Comparison of ENCODE assay signal across 9 cellular contexts in the genomic region with DNA sequence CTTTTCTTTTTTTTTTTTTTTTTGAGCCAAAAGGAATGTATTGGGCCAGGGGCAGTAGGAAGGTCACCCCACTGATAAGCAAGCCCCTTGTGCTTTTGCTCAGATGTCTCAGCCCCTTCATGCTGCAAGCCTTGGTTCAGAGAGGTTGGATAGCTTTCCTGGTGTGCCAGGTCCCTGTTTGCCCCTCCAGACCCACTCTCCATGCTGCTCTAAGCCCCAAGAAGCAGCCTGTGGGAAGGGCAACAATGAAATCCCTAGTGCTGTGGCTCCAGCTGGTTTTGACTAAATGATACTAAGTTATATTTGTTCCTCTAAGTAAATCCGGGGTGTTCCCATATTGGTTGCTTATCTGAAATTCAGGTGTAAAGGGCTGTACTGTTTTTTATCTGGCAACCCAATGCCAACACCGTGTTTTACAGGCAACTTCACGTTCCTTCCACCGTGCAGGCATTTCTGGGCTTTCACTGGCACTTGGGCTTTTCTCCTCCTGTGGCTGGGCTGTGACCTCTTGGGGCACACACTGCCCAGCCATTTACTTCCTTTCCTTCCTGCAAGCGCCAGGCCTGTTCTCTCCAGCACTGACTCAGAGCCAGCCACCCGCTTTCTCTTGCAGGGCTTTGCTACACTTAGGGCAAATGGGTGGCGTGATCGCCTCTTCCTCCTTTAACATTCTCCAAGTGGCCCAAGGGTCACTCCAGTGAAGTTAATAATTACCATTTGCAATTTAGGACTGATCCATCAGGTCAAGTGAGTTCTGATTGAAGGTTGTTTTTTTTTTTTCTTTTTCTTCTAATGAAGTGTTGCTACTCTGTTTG. TPM values are rescaled to one million over a fixed set of nuclear protein-coding genes. Genes with fewer than 3 reads are reported as not detected.
A peak's percentile ranks its signal among the peaks of the same experiment; 100 is the strongest.
DNase-seq lines count a peak whose midpoint lies in the region; ATAC-seq and TF ChIP-seq lines count a peak whose summit lies in the region.
"Had no signal": no experiment of that assay in that cellular context is flagged by ENCODE, and none has a peak within 500 bp of the region (broad histone marks: within the 10 kb centered on the region; RNA-seq: fewer than 3 reads in every experiment).

No MANE protein-coding gene starts in this region.

- POLR2A ChIA-PET in naive thymus-derived CD8-positive, alpha-beta T cell (lab: Charles Lee) = no interaction called here

- ATAC-seq in SK-N-SH treated with all-trans-retinoic acid at 6 μM for 48 hours (peak; percentile 20; the same call in 1 of the 3 replicates), Right ventricle myocardium superior (ENCODE audit: poor library complexity) (peak; percentile 87)
- no peak for ATAC-seq in naive thymus-derived CD8-positive, alpha-beta T cell

- H3K9me3 Mint-ChIP-seq in CD14-positive monocyte (peaks cover 0 to 2% (median 0%) of the 10 kb centered on the region in 7 donors), nephron (no peaks in the 10 kb centered on the region)
- H3K9me3 Mint-ChIP-seq in naive thymus-derived CD8-positive, alpha-beta T cell = no peaks in the 10 kb centered on the region

- DNase-seq in CD14-positive monocyte (ENCODE audit: low spot score) (peak; percentile 78), Right ventricle myocardium superior (peak; percentile 67), RKO (ENCODE audit: low spot score) (no peak)
- no peak for DNase-seq in naive thymus-derived CD8-positive, alpha-beta T cell
- DNase-seq in stimulated activated CD4-positive, alpha-beta T cell treated with anti-CD3 and anti-CD28 coated beads, Interleukin-4, amount 100 ng/mL, for 4 hours = no peak
- DNase-seq in activated CD4-positive, alpha-beta T cell treated with anti-CD3 and anti-CD28 coated beads, Interleukin-2, amount 50 U/mL, for 1 hour = no peak
- DNase-seq: activated CD8-positive, alpha-beta memory T cell treated with anti-CD3 and anti-CD28 coated beads for 24 hours had no signal

- H3K4me1 Mint-ChIP-seq in CD14-positive monocyte (peaks cover 22% of the 10 kb centered on the region), nephron (peaks cover 55% of the 10 kb centered on the region)
- H3K4me1 Mint-ChIP-seq in naive thymus-derived CD8-positive, alpha-beta T cell = no peaks in the 10 kb centered on the region

- H3K27ac Mint-ChIP-seq in CD14-positive monocyte (peak overlapping the region in 5 of 7 donors; percentile 26 to 71 (median 60)), nephron (peak overlapping the region; percentile 91 to 100 (median 99))
- H3K27ac Mint-ChIP-seq in naive thymus-derived CD8-positive, alpha-beta T cell = no peak overlapping the region

- H3K27me3 Mint-ChIP-seq in CD14-positive monocyte (ENCODE audit: low read depth in 3 of 3) (peaks cover 0 to 2% (median 1%) of the 10 kb centered on the region in 3 donors), nephron (ENCODE audit: low read depth) (no peaks in the 10 kb centered on the region)
- peaks cover 0 to 5% (median under 1%) of the 10 kb centered on the region in 5 donors for H3K27me3 Mint-ChIP-seq in naive thymus-derived CD8-positive, alpha-beta T cell

- TF ChIP-seq CTCF in CD14-positive monocyte (IDR thresholded peaks at IDR 0.05) (no peak), nephron (IDR thresholded peaks at IDR 0.05; ENCODE audit: unreplicated experiment in 3 of 3) (no peak)

- peak overlapping the region in 1 of 2 donors; percentile 55 for H3K4me3 Mint-ChIP-seq in CD14-positive monocyte
- H3K4me3 Mint-ChIP-seq in nephron = peak overlapping the region in 1 of 3 experiments; percentile 32
- H3K4me3 Mint-ChIP-seq in naive thymus-derived CD8-positive, alpha-beta T cell = no peak overlapping the region

- H3K36me3 Mint-ChIP-seq in CD14-positive monocyte (peaks cover 0 to 12% of the 10 kb centered on the region in 2 donors), nephron (ENCODE audit: low read depth) (peaks cover 10% of the 10 kb centered on the region)
- no peaks in the 10 kb centered on the region for H3K36me3 Mint-ChIP-seq in naive thymus-derived CD8-positive, alpha-beta T cell

- intact Hi-C loops in CD14-positive monocyte (cut with micrococcal nuclease) (no loop called here), Right ventricle myocardium superior (cut with DNase I) (no loop called here)

TF ChIP-seq in SK-N-SH treated with all-trans-retinoic acid at 6 μM for 48 hours, 23 proteins besides CTCF, POLR2A, EP300 and RAD21:
- TF ChIP-seq, protein P1, sequence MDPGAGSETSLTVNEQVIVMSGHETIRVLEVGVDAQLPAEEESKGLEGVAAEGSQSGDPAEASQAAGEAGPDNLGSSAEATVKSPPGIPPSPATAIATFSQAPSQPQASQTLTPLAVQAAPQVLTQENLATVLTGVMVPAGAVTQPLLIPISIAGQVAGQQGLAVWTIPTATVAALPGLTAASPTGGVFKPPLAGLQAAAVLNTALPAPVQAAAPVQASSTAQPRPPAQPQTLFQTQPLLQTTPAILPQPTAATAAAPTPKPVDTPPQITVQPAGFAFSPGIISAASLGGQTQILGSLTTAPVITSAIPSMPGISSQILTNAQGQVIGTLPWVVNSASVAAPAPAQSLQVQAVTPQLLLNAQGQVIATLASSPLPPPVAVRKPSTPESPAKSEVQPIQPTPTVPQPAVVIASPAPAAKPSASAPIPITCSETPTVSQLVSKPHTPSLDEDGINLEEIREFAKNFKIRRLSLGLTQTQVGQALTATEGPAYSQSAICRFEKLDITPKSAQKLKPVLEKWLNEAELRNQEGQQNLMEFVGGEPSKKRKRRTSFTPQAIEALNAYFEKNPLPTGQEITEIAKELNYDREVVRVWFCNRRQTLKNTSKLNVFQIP (CRISPR knock-in tag; IDR thresholded peaks at IDR 0.05; ENCODE audit: borderline replicate concordance, low read depth) = no peak
- TF ChIP-seq ISL1 (CRISPR knock-in tag; IDR thresholded peaks at IDR 0.05) (no peak), TCF4 (CRISPR knock-in tag; IDR thresholded peaks at IDR 0.05; ENCODE audit: borderline replicate concordance) (no peak), OSR1 (CRISPR knock-in tag; IDR thresholded peaks at IDR 0.05) (no peak), CSDC2 (CRISPR knock-in tag; IDR thresholded peaks at IDR 0.05) (no peak), SNAI2 (CRISPR knock-in tag; IDR thresholded peaks at IDR 0.05) (no peak)
- TF ChIP-seq, protein P2, sequence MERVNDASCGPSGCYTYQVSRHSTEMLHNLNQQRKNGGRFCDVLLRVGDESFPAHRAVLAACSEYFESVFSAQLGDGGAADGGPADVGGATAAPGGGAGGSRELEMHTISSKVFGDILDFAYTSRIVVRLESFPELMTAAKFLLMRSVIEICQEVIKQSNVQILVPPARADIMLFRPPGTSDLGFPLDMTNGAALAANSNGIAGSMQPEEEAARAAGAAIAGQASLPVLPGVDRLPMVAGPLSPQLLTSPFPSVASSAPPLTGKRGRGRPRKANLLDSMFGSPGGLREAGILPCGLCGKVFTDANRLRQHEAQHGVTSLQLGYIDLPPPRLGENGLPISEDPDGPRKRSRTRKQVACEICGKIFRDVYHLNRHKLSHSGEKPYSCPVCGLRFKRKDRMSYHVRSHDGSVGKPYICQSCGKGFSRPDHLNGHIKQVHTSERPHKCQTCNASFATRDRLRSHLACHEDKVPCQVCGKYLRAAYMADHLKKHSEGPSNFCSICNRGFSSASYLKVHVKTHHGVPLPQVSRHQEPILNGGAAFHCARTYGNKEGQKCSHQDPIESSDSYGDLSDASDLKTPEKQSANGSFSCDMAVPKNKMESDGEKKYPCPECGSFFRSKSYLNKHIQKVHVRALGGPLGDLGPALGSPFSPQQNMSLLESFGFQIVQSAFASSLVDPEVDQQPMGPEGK (CRISPR knock-in tag; IDR thresholded peaks at IDR 0.05; ENCODE audit: borderline replicate concordance) = no peak
- TF ChIP-seq, protein P3, sequence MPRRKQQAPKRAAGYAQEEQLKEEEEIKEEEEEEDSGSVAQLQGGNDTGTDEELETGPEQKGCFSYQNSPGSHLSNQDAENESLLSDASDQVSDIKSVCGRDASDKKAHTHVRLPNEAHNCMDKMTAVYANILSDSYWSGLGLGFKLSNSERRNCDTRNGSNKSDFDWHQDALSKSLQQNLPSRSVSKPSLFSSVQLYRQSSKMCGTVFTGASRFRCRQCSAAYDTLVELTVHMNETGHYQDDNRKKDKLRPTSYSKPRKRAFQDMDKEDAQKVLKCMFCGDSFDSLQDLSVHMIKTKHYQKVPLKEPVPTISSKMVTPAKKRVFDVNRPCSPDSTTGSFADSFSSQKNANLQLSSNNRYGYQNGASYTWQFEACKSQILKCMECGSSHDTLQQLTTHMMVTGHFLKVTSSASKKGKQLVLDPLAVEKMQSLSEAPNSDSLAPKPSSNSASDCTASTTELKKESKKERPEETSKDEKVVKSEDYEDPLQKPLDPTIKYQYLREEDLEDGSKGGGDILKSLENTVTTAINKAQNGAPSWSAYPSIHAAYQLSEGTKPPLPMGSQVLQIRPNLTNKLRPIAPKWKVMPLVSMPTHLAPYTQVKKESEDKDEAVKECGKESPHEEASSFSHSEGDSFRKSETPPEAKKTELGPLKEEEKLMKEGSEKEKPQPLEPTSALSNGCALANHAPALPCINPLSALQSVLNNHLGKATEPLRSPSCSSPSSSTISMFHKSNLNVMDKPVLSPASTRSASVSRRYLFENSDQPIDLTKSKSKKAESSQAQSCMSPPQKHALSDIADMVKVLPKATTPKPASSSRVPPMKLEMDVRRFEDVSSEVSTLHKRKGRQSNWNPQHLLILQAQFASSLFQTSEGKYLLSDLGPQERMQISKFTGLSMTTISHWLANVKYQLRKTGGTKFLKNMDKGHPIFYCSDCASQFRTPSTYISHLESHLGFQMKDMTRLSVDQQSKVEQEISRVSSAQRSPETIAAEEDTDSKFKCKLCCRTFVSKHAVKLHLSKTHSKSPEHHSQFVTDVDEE (CRISPR knock-in tag; IDR thresholded peaks at IDR 0.05) = no peak
- TF ChIP-seq, protein P4, sequence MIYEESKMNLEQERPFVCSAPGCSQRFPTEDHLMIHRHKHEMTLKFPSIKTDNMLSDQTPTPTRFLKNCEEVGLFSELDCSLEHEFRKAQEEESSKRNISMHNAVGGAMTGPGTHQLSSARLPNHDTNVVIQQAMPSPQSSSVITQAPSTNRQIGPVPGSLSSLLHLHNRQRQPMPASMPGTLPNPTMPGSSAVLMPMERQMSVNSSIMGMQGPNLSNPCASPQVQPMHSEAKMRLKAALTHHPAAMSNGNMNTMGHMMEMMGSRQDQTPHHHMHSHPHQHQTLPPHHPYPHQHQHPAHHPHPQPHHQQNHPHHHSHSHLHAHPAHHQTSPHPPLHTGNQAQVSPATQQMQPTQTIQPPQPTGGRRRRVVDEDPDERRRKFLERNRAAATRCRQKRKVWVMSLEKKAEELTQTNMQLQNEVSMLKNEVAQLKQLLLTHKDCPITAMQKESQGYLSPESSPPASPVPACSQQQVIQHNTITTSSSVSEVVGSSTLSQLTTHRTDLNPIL (CRISPR knock-in tag; IDR thresholded peaks at IDR 0.05; ENCODE audit: low read depth) = no peak

RNA-seq across cellular contexts. Expression of a gene that starts 21.6 kb away (rescaled TPM):
- 1 to 10 TPM; 4.1 to 4.2 TPM for polyA plus RNA-seq in CD14-positive monocyte
- 5.0 TPM for total RNA-seq in Right ventricle myocardium superior
- under 1 TPM; 0.55 to 0.69 TPM for total RNA-seq in naive thymus-derived CD8-positive, alpha-beta T cell
- polyA plus RNA-seq in naive thymus-derived CD8-positive, alpha-beta T cell = not detected

RNA-seq across cellular contexts. Expression of a gene that starts 36.0 kb away (rescaled TPM):
- polyA plus RNA-seq in CD14-positive monocyte = 1 to 10 TPM; 4.2 to 6.8 TPM
- total RNA-seq in Right ventricle myocardium superior = 17.1 TPM
- total RNA-seq in naive thymus-derived CD8-positive, alpha-beta T cell = 10 to 100 TPM; 67.0 to 69.5 TPM
- polyA plus RNA-seq in naive thymus-derived CD8-positive, alpha-beta T cell = 10 to 100 TPM; 29.9 to 32.4 (median 30.8) TPM

Comparison
In these comparisons a context has a peak if more than half of its experiments do, and no peak if none do; other contexts are left out.
1. DNase-seq: peak in CD14-positive monocyte (single experiment) and Right ventricle myocardium superior (single experiment); none in naive thymus-derived CD8-positive, alpha-beta T cell (0 of 10), RKO (single experiment), stimulated activated CD4-positive, alpha-beta T cell treated with anti-CD3 and anti-CD28 coated beads, Interleukin-4, amount 100 ng/mL, for 4 hours (0 of 2) and activated CD4-positive, alpha-beta T cell treated with anti-CD3 and anti-CD28 coated beads, Interleukin-2, amount 50 U/mL, for 1 hour (single experiment).
2. H3K27ac Mint-ChIP-seq: peak in CD14-positive monocyte (5 of 7) and nephron (3 of 3); none in naive thymus-derived CD8-positive, alpha-beta T cell (0 of 10).
3. ATAC-seq: peak in SK-N-SH treated with all-trans-retinoic acid at 6 μM for 48 hours (single experiment) and Right ventricle myocardium superior (single experiment); none in naive thymus-derived CD8-positive, alpha-beta T cell (0 of 2).